In genomic region chr4:152659806-152660205, GRCh38 we compare ENCODE assay signal across 1 cellular context.
TF ChIP-seq lines count a peak whose summit lies in the region.

No MANE protein-coding gene starts in this region.

TF ChIP-seq in GM12878, 131 proteins besides CTCF, POLR2A, EP300 and RAD21:
- TF ChIP-seq BCL11A (IDR thresholded peaks at IDR 0.05; ENCODE audit: low read depth, low read length) (0 out of 2 replicates have a peak, but pooled peaks have one; percentile 22), EED (IDR thresholded peaks at IDR 0.05; ENCODE audit: low read depth) (peak; percentile 22; the same call in 1 of the 2 replicates), BHLHE40 (IDR thresholded peaks at IDR 0.05; ENCODE audit: borderline replicate concordance in 1 of 2, low read depth in 2 of 2, low read length in 1 of 2) (peak; percentile 9 to 48; a peak in 2 of 4 replicates), GABPA (IDR thresholded peaks at IDR 0.05; ENCODE audit: low read depth) (no peak), IKZF2 (IDR thresholded peaks at IDR 0.05) (0 out of 4 replicates have a peak, but pooled peaks have one; percentile 29 to 31), ATF2 (IDR thresholded peaks at IDR 0.05; ENCODE audit: low read length) (0 out of 2 replicates have a peak, but pooled peaks have one; percentile 25), CBFB (IDR thresholded peaks at IDR 0.05; ENCODE audit: low read depth) (peak; percentile 61), STAT1 (conservative IDR thresholded peaks at IDR 0.05) (no peak), MEF2A (IDR thresholded peaks at IDR 0.05; ENCODE audit: insufficient read depth, low read depth, low read length) (peak; percentile 76; the same call in 1 of the 2 replicates), NFIC (IDR thresholded peaks at IDR 0.05; ENCODE audit: low read depth, low read length) (peak; percentile 74), RUNX3 (IDR thresholded peaks at IDR 0.05; ENCODE audit: low read length) (peak; percentile 96), SRF (IDR thresholded peaks at IDR 0.05; ENCODE audit: low read depth in 2 of 2, low read length in 2 of 2) (no peak), NR2C2 (IDR thresholded peaks at IDR 0.05; ENCODE audit: borderline replicate concordance, control insufficient read depth, insufficient read length, low read depth) (no peak), MEF2B (IDR thresholded peaks at IDR 0.05; ENCODE audit: partially characterized antibody, poor library complexity, severe bottlenecking) (peak; percentile 34)
